In the genomic region with DNA sequence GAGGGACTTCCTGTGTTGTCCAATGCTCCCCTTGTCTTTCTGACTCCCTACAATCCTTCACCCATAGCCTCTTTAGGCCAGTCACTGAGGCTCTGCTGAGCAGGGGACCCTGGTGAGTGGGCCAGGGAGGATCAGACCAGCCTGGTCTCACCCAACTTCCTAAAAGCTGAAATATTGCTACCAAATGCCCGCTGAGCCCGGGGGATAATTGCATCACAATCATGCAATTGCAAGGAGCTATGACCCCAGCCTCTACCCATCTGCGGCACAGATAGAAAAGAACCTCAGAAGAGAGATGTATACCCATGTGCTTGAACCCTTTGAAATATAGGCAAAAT, we compare ENCODE assay signal across 8 cellular contexts. TPM values are rescaled to one million over a fixed set of nuclear protein-coding genes. Genes with fewer than 3 reads are reported as not detected.
A peak's percentile ranks its signal among the peaks of the same experiment; 100 is the strongest.
DNase-seq lines count a peak whose midpoint lies in the region; ATAC-seq and TF ChIP-seq lines count a peak whose summit lies in the region.

No MANE protein-coding gene starts in this region.

- peak overlapping the region in 11 of 12 donors; percentile 40 to 85 (median 71) for H3K4me3 ChIP-seq in heart left ventricle
- H3K4me3 ChIP-seq in adipocyte (ENCODE audit: low read length), result peak overlapping the region; percentile 93
- H3K4me3 ChIP-seq in lower lobe of right lung, result peak overlapping the region; percentile 67
- peak overlapping the region; percentile 52 for H3K4me3 ChIP-seq in urinary bladder (ENCODE audit: low read depth, low read length)

- no peak for TF ChIP-seq CTCF in heart left ventricle (IDR thresholded peaks at IDR 0.05)
- no peak for TF ChIP-seq CTCF in lower lobe of right lung (IDR thresholded peaks at IDR 0.05)

- H3K4me1 ChIP-seq in heart left ventricle (peaks cover under 1 to 75% (median 38%) of the 10 kb centered on the region in 12 donors), adipocyte (ENCODE audit: control insufficient read depth, insufficient read depth, low read length) (peaks cover 46% of the 10 kb centered on the region), lower lobe of right lung (peaks cover 57% of the 10 kb centered on the region), urinary bladder (ENCODE audit: insufficient read depth) (no peaks in the 10 kb centered on the region)

- peak overlapping the region; percentile 81 to 99 (median 94) for H3K27ac ChIP-seq in heart left ventricle
- peak overlapping the region; percentile 92 for H3K27ac ChIP-seq in lower lobe of right lung
- H3K27ac ChIP-seq in urinary bladder (ENCODE audit: low read depth), result no peak overlapping the region
- no peak overlapping the region for H3K27ac ChIP-seq in caudate nucleus (ENCODE audit: low read depth, low read length)

- H3K27me3 ChIP-seq in heart left ventricle (no peaks in the 10 kb centered on the region), adipocyte (replicated peaks; ENCODE audit: control insufficient read depth, insufficient read depth, low read length) (no peaks in the 10 kb centered on the region), lower lobe of right lung (ENCODE audit: low read depth) (no peaks in the 10 kb centered on the region)

- no peaks in the 10 kb centered on the region for H3K36me3 ChIP-seq in heart left ventricle
- H3K36me3 ChIP-seq in adipocyte (ENCODE audit: control insufficient read depth, insufficient read depth, low read length, severe bottlenecking), result no peaks in the 10 kb centered on the region
- H3K36me3 ChIP-seq in lower lobe of right lung, result no peaks in the 10 kb centered on the region
- H3K36me3 ChIP-seq in urinary bladder (ENCODE audit: insufficient read depth), result no peaks in the 10 kb centered on the region

- no peak for TF ChIP-seq POLR2A in heart left ventricle (IDR thresholded peaks at IDR 0.05)

- peaks cover 0 to 3% (median 0%) of the 10 kb centered on the region in 12 donors for H3K9me3 ChIP-seq in heart left ventricle
- H3K9me3 ChIP-seq in adipocyte (ENCODE audit: control insufficient read depth, low read length), result no peaks in the 10 kb centered on the region
- no peaks in the 10 kb centered on the region for H3K9me3 ChIP-seq in lower lobe of right lung

- WGBS in heart left ventricle, 4 donors, result 90 to 96% (median 95%) methylated on average over 3 of the region's 3 CpGs
- 88% methylated on average over 3 of the region's 3 CpGs for WGBS in urinary bladder

- peak in 1 of 4 donors; percentile 1 for ATAC-seq in heart left ventricle
- ATAC-seq in left cardiac atrium, result no peak
- ATAC-seq in lower lobe of right lung, result peak; percentile 1 to 2

- DNase-seq in heart left ventricle (peak in 1 of 5 donors; percentile 26), left cardiac atrium (no peak), adipocyte (ENCODE audit: low read depth) (no peak), lower lobe of right lung (no peak), caudate nucleus (lab: John Stamatoyannopoulos, UW) (no peak), NCI-H526 treated with DMSO at 0.1 percent for 48 hours (lab: John Stamatoyannopoulos, UW) (no peak), DMS 273 treated with DMSO at 0.1 percent for 48 hours (lab: John Stamatoyannopoulos, UW) (no peak)

- H3K9ac ChIP-seq in adipocyte (ENCODE audit: low read length), result peak overlapping the region; percentile 98

- intact Hi-C loops in heart left ventricle (cut with DNase I) (loop anchor here in 3 of 10 donors (10.0 kb wide), 2 partner anchors 88 to 188 kb away; a partner anchor contains a TSS), left cardiac atrium (cut with DNase I) (loop anchor here in 1 of 2 donors (10.0 kb wide), 1 partner anchor 188 kb away; a partner anchor contains a TSS), lower lobe of right lung (cut with DNase I) (no loop called here)

RNA-seq across cellular contexts. Expression of a gene that starts 3.7 kb away (rescaled TPM):
- total RNA-seq in heart left ventricle (100 to 1,000 TPM in 2 of 9 donors, 10 to 100 TPM in 7; 52.2 to 133 (median 67.6) TPM), left cardiac atrium (10 to 100 TPM; 53.1 to 72.8 TPM), lower lobe of right lung (162 TPM), urinary bladder (82.3 TPM)
- polyA plus RNA-seq in heart left ventricle (10 to 100 TPM; 32.6 to 48.8 TPM), urinary bladder (51.9 TPM)

Comparison
In these comparisons a context has a peak if more than half of its experiments do, and no peak if none do; other contexts are left out.
1. ATAC-seq: peak in lower lobe of right lung (2 of 2); none in left cardiac atrium (0 of 2).
2. H3K27ac ChIP-seq: peak in heart left ventricle (12 of 12) and lower lobe of right lung (single experiment); none in urinary bladder (single experiment) and caudate nucleus (single experiment).
3. Peak in every context shown above with its lines, with median percentiles within 50 percentile points of each other: H3K4me3 ChIP-seq.